Comparison of ENCODE assay signal across 9 cellular contexts in genomic region chr2:207333599-207334308, GRCh38.
DNase-seq lines count a peak whose midpoint lies in the region; ATAC-seq and TF ChIP-seq lines count a peak whose summit lies in the region.
"Had no signal": no experiment of that assay in that cellular context is flagged by ENCODE, and none has a peak within 500 bp of the region (broad histone marks: within the 10 kb centered on the region; RNA-seq: fewer than 3 reads in every experiment).

No MANE protein-coding gene starts in this region.

- TF ChIP-seq POLR2A in upper lobe of left lung (IDR thresholded peaks at IDR 0.05): no peak

- H3K4me3 ChIP-seq in right atrium auricular region (no peak overlapping the region), astrocyte of the cerebellum (ENCODE audit: low read depth, low read length) (peak overlapping the region; percentile 22), liver (ENCODE audit: low read depth in 1 of 3, low read length in 3 of 3) (no peak overlapping the region), upper lobe of left lung (peak overlapping the region in 1 of 4 donors; percentile 33)

- no peak overlapping the region for H3K9ac ChIP-seq in liver (ENCODE audit: low read depth in 1 of 2, low read length in 2 of 2)

- no peaks in the 10 kb centered on the region for H3K36me3 ChIP-seq in right atrium auricular region
- no peaks in the 10 kb centered on the region for H3K36me3 ChIP-seq in liver (ENCODE audit: control insufficient read depth in 4 of 4, insufficient read depth in 3 of 4, low read depth in 1 of 4, low read length in 3 of 4)
- no peaks in the 10 kb centered on the region for H3K36me3 ChIP-seq in upper lobe of left lung

- TF ChIP-seq CTCF in right atrium auricular region (IDR thresholded peaks at IDR 0.05) (no peak), astrocyte of the cerebellum (IDR thresholded peaks at IDR 0.05; ENCODE audit: low read depth, low read length, missing control alignments) (no peak), liver (IDR thresholded peaks at IDR 0.05; ENCODE audit: low read depth, low read length, missing input control) (no peak), upper lobe of left lung (IDR thresholded peaks at IDR 0.05) (no peak)

- no peak for TF ChIP-seq RAD21 in liver (IDR thresholded peaks at IDR 0.05)

- H3K9me3 ChIP-seq in right atrium auricular region (no peaks in the 10 kb centered on the region), liver (ENCODE audit: control insufficient read depth in 4 of 4, low read length in 3 of 4) (no peaks in the 10 kb centered on the region), upper lobe of left lung (no peaks in the 10 kb centered on the region)

- intact Hi-C loops in cardiac septum (cut with DNase I): loop anchor here (1.0 to 10.0 kb wide), 8 partner anchors 61 to 529 kb away; no protein-coding TSS in a partner anchor

- no peak for TF ChIP-seq EP300 in upper lobe of left lung (IDR thresholded peaks at IDR 0.05)

- DNase-seq in right atrium auricular region (ENCODE audit: low spot score): no peak
- DNase-seq in cardiac septum (ENCODE audit: low spot score): no peak
- DNase-seq in astrocyte of the cerebellum (ENCODE audit: low read depth): no peak
- DNase-seq in upper lobe of left lung: no peak

- WGBS in liver: 87% methylated on average over 6 of the region's 6 CpGs
- 83 to 84% methylated on average over 6 of the region's 6 CpGs for WGBS in upper lobe of left lung, 2 donors

- in situ Hi-C loops in astrocyte of the cerebellum (cut with HindIII; ENCODE audit: low sequenced_read_pairs): no loop called here

- ATAC-seq in upper lobe of left lung (ENCODE audit: low FRiP score in 2 of 2) (no peak), esophagus mucosa (no peak), GM18867 (IDR thresholded peaks at IDR 0.05; ENCODE audit: unreplicated experiment) (no peak)
- no peak for ATAC-seq in activated CD4-positive, CD25-positive, alpha-beta regulatory T cell treated with anti-CD3 and anti-CD28 coated beads, Interleukin-2, amount 50 U/mL, for 24 hours

- H3K27ac ChIP-seq in right atrium auricular region (peak overlapping the region; percentile 83 to 94), liver (ENCODE audit: low read depth in 1 of 2, low read length in 2 of 2) (peak overlapping the region; percentile 39 to 68), upper lobe of left lung (peak overlapping the region; percentile 78 to 82 (median 80))
- H3K27ac ChIP-seq: HL-60 had no signal

- H3K27me3 ChIP-seq in right atrium auricular region (no peaks in the 10 kb centered on the region), liver (ENCODE audit: control insufficient read depth in 4 of 4, insufficient read depth in 4 of 4, low read length in 3 of 4) (no peaks in the 10 kb centered on the region), upper lobe of left lung (no peaks in the 10 kb centered on the region)

- peaks cover 0 to 50% of the 10 kb centered on the region in 2 donors for H3K4me1 ChIP-seq in right atrium auricular region
- no peaks in the 10 kb centered on the region for H3K4me1 ChIP-seq in liver (ENCODE audit: control insufficient read depth in 4 of 4, insufficient read depth in 4 of 4, low read length in 3 of 4)
- peaks cover 42 to 54% (median 45%) of the 10 kb centered on the region in 4 donors for H3K4me1 ChIP-seq in upper lobe of left lung

TF ChIP-seq in liver, 16 proteins besides CTCF, POLR2A, EP300 and RAD21:
- TF ChIP-seq EGR1 (IDR thresholded peaks at IDR 0.05; ENCODE audit: low read depth in 2 of 2) (no peak), TAF1 (conservative IDR thresholded peaks at IDR 0.05) (no peak), FOXA1 (IDR thresholded peaks at IDR 0.05) (no peak), NR2F2 (IDR thresholded peaks at IDR 0.05) (no peak), YY1 (IDR thresholded peaks at IDR 0.05) (no peak), JUND (IDR thresholded peaks at IDR 0.05) (no peak), HNF4A (conservative IDR thresholded peaks at IDR 0.05) (no peak), FOXA2 (IDR thresholded peaks at IDR 0.05) (no peak), REST (IDR thresholded peaks at IDR 0.05) (no peak), RXRA (IDR thresholded peaks at IDR 0.05) (no peak), SP1 (IDR thresholded peaks at IDR 0.05) (no peak), MAX (IDR thresholded peaks at IDR 0.05) (no peak), HNF4G (IDR thresholded peaks at IDR 0.05) (no peak), GABPA (IDR thresholded peaks at IDR 0.05 in 1 of 2, conservative IDR thresholded peaks at IDR 0.05 in 1 of 2) (no peak)
- TF ChIP-seq, protein P1, sequence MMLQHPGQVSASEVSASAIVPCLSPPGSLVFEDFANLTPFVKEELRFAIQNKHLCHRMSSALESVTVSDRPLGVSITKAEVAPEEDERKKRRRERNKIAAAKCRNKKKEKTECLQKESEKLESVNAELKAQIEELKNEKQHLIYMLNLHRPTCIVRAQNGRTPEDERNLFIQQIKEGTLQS (IDR thresholded peaks at IDR 0.05): no peak
- TF ChIP-seq, protein P2, sequence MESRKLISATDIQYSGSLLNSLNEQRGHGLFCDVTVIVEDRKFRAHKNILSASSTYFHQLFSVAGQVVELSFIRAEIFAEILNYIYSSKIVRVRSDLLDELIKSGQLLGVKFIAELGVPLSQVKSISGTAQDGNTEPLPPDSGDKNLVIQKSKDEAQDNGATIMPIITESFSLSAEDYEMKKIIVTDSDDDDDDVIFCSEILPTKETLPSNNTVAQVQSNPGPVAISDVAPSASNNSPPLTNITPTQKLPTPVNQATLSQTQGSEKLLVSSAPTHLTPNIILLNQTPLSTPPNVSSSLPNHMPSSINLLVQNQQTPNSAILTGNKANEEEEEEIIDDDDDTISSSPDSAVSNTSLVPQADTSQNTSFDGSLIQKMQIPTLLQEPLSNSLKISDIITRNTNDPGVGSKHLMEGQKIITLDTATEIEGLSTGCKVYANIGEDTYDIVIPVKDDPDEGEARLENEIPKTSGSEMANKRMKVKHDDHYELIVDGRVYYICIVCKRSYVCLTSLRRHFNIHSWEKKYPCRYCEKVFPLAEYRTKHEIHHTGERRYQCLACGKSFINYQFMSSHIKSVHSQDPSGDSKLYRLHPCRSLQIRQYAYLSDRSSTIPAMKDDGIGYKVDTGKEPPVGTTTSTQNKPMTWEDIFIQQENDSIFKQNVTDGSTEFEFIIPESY (IDR thresholded peaks at IDR 0.05): no peak
TF ChIP-seq in liver: peak in this region for 0.
